ENCODE assay signal across 17 cellular contexts in genomic region chr2:4219571-4219970, GRCh38.
"Had no signal": no experiment of that assay in that cellular context is flagged by ENCODE, and none has a peak within 500 bp of the region (broad histone marks: within the 10 kb centered on the region; RNA-seq: fewer than 3 reads in every experiment).

No MANE protein-coding gene starts in this region.

- H3K27me3 Mint-ChIP-seq: activated CD4-positive, alpha-beta T cell treated with anti-CD3 and anti-CD28 coated beads, Interleukin-2, amount 10 ng/mL, durations not matched to agents 24 days and 14 days; activated naive CD8-positive, alpha-beta T cell; stimulated activated naive CD8-positive, alpha-beta T cell treated with anti-CD3 and anti-CD28 coated beads, Interleukin-15, amount 100 ng/mL, for 72 hours had no signal

- H3K36me3 Mint-ChIP-seq: activated naive CD8-positive, alpha-beta T cell had no signal

- H3K9me3 Mint-ChIP-seq: activated CD4-positive, alpha-beta T cell treated with anti-CD3 and anti-CD28 coated beads, Interleukin-2, amount 10 ng/mL, durations not matched to agents 24 days and 14 days; nephron progenitor cell had no signal

- H3K9me3 ChIP-seq: testis, upper lobe of right lung had no signal

- H3K4me3 ChIP-seq: testis, upper lobe of right lung had no signal

- H3K27ac ChIP-seq: testis, upper lobe of right lung had no signal

- FAIRE-seq: colon, endometrium had no signal

- H3K4me1 Mint-ChIP-seq: activated CD4-positive, alpha-beta T cell treated with anti-CD3 and anti-CD28 coated beads, Interleukin-2, amount 10 ng/mL, durations not matched to agents 24 days and 14 days; nephron progenitor cell; stimulated activated naive CD8-positive, alpha-beta T cell treated with anti-CD3 and anti-CD28 coated beads, Interleukin-15, amount 100 ng/mL, for 72 hours had no signal

- H3K36me3 ChIP-seq: upper lobe of right lung had no signal

- H3K27ac Mint-ChIP-seq: activated CD4-positive, alpha-beta T cell treated with anti-CD3 and anti-CD28 coated beads, Interleukin-2, amount 10 ng/mL, durations not matched to agents 24 days and 14 days; activated CD8-positive, alpha-beta T cell treated with anti-CD3 and anti-CD28 coated beads, Interleukin-2, amount 10 ng/mL, durations not matched to agents 7 days and 5 days; activated naive CD8-positive, alpha-beta T cell; activated T-cell treated with anti-CD3 and anti-CD28 coated beads, Interleukin-2, amount 50 U/mL, for 72 hours; nephron progenitor cell; stimulated activated naive CD8-positive, alpha-beta T cell treated with anti-CD3 and anti-CD28 coated beads, Interleukin-15, amount 100 ng/mL, for 72 hours had no signal

- H3K27me3 ChIP-seq: testis, upper lobe of right lung had no signal

- H3K4me3 Mint-ChIP-seq: activated CD4-positive, alpha-beta T cell treated with anti-CD3 and anti-CD28 coated beads, Interleukin-2, amount 10 ng/mL, durations not matched to agents 24 days and 14 days; activated CD8-positive, alpha-beta T cell treated with anti-CD3 and anti-CD28 coated beads, Interleukin-2, amount 10 ng/mL, durations not matched to agents 7 days and 5 days; activated naive CD8-positive, alpha-beta T cell; activated T-cell treated with anti-CD3 and anti-CD28 coated beads, Interleukin-2, amount 50 U/mL, for 72 hours; nephron progenitor cell; stimulated activated naive CD8-positive, alpha-beta T cell treated with anti-CD3 and anti-CD28 coated beads, Interleukin-15, amount 100 ng/mL, for 72 hours had no signal

- H3K4me1 ChIP-seq: testis, upper lobe of right lung had no signal

- ATAC-seq: activated CD8-positive, alpha-beta T cell treated with anti-CD3 and anti-CD28 coated beads, Interleukin-2, amount 10 ng/mL, durations not matched to agents 7 days and 5 days; activated T-cell treated with anti-CD3 and anti-CD28 coated beads, Interleukin-2, amount 50 U/mL, for 72 hours; esophagus mucosa; sciatic nerve; stimulated activated naive CD8-positive, alpha-beta T cell treated with anti-CD3 and anti-CD28 coated beads, Interleukin-15, amount 100 ng/mL, for 72 hours; upper lobe of right lung had no signal

- DNase-seq: activated CD4-positive, alpha-beta T cell treated with anti-CD3 and anti-CD28 coated beads, Interleukin-2, amount 10 ng/mL, durations not matched to agents 24 days and 14 days; activated CD4-positive, CD25-positive, alpha-beta regulatory T cell; activated CD8-positive, alpha-beta memory T cell treated with anti-CD3 and anti-CD28 coated beads, Interleukin-2, amount 50 U/mL, for 4 hours; activated CD8-positive, alpha-beta T cell treated with anti-CD3 and anti-CD28 coated beads, Interleukin-2, amount 10 ng/mL, durations not matched to agents 7 days and 5 days; activated gamma-delta T cell treated with Interleukin-2 at 50 U/mL for 16 hours; activated T-cell treated with anti-CD3 and anti-CD28 coated beads, Interleukin-2, amount 50 U/mL, for 72 hours; amniotic stem cell; mesendoderm; nephron progenitor cell; stimulated activated naive CD8-positive, alpha-beta T cell treated with anti-CD3 and anti-CD28 coated beads, Interleukin-15, amount 100 ng/mL, for 72 hours; testis; upper lobe of right lung had no signal
